ENCODE assay signal across 38 cellular contexts in the genomic region with DNA sequence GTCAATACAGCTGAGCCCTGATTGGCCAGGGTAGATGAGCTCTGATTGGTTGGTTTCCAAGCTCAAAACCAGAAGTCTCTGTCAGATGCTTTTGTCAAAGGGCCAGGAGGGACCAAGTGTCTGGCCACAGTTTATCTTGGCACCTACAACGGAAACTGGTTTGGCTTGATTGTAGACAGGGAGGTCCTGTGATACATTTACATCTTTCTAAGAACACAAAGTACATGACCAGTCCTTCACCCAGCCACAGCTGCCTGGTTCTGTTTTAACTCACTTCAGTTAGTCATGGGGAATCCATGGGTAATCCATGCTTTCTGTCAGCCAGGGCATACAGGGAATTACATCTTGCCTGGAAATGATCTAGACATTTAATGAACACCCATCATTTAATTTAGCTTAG.
DNase-seq lines count a peak whose midpoint lies in the region; ATAC-seq and TF ChIP-seq lines count a peak whose summit lies in the region.
"Had no signal": no experiment of that assay in that cellular context is flagged by ENCODE, and none has a peak within 500 bp of the region (broad histone marks: within the 10 kb centered on the region; RNA-seq: fewer than 3 reads in every experiment).

No MANE protein-coding gene starts in this region.

- H3K9ac ChIP-seq in PC-3 (ENCODE audit: low read length) = no peak overlapping the region

- no peaks in the 10 kb centered on the region for H3K79me2 ChIP-seq in PC-3 (ENCODE audit: low read length)

- H3K4me3 ChIP-seq in PC-3 (ENCODE audit: low read length) = no peak overlapping the region
- H3K4me3 ChIP-seq: ascending aorta, dorsolateral prefrontal cortex, psoas muscle, sigmoid colon, SJSA1, stomach, tibial artery, vagina had no signal

- ATAC-seq in PC-3 = peak; percentile 46
- peak; percentile 62 for ATAC-seq in foreskin keratinocyte
- ATAC-seq in GM18517 (IDR thresholded peaks at IDR 0.05; ENCODE audit: unreplicated experiment) = no peak
- ATAC-seq in HG03521 (IDR thresholded peaks at IDR 0.05; ENCODE audit: unreplicated experiment) = no peak
- ATAC-seq: activated CD8-positive, alpha-beta T cell treated with anti-CD3 and anti-CD28 coated beads, Interleukin-2, amount 10 ng/mL, durations not matched to agents 7 days and 5 days; natural killer cell treated with Interleukin-12 subunit alpha and Interleukin-12 subunit beta and Interleukin-15 and Interleukin-18, amount 100 ng/mL, for 72 hours; psoas muscle had no signal

- H3K27ac Mint-ChIP-seq in endothelial cell (ENCODE audit: unreplicated experiment) = no peak overlapping the region
- H3K27ac Mint-ChIP-seq: activated CD8-positive, alpha-beta T cell treated with anti-CD3 and anti-CD28 coated beads, Interleukin-2, amount 10 ng/mL, durations not matched to agents 7 days and 5 days; activated naive CD8-positive, alpha-beta T cell; activated T-helper 2 cell treated with anti-CD3 and anti-CD28 coated beads, Interferon-gamma antibody, Interleukin-2, Interleukin-4, amounts not matched to agents 10 μg/mL and 5 μg/mL and 100 μg/mL, durations not matched to agents 14 hours and 24 hours and 36 hours; B cell; CD4-positive, alpha-beta memory T cell; natural killer cell treated with Interleukin-12 subunit alpha and Interleukin-12 subunit beta and Interleukin-15 and Interleukin-18, amount 100 ng/mL, for 72 hours had no signal

- H3K27me3 Mint-ChIP-seq in endothelial cell (ENCODE audit: unreplicated experiment) = peaks cover 2% of the 10 kb centered on the region
- H3K27me3 Mint-ChIP-seq: B cell; natural killer cell treated with Interleukin-12 subunit alpha and Interleukin-12 subunit beta and Interleukin-15 and Interleukin-18, amount 100 ng/mL, for 72 hours had no signal

- H3K4me1 ChIP-seq in PC-3 (ENCODE audit: insufficient read depth, low read length) = no peaks in the 10 kb centered on the region
- H3K4me1 ChIP-seq in foreskin keratinocyte = no peaks in the 10 kb centered on the region
- H3K4me1 ChIP-seq: ascending aorta, SJSA1, tibial artery had no signal

- H3F3A ChIP-seq in PC-3 (ENCODE audit: low read length, unreplicated experiment) = no peaks in the 10 kb centered on the region

- H3K4me1 Mint-ChIP-seq in endothelial cell (ENCODE audit: unreplicated experiment) = peaks cover 3% of the 10 kb centered on the region
- H3K4me1 Mint-ChIP-seq: B cell; CD4-positive, alpha-beta memory T cell had no signal

- no peak overlapping the region for H3K4me2 ChIP-seq in PC-3 (ENCODE audit: low read length)

- H3K27ac ChIP-seq in PC-3 (ENCODE audit: low read length) = no peak overlapping the region
- H3K27ac ChIP-seq in foreskin keratinocyte = no peak overlapping the region
- H3K27ac ChIP-seq: ascending aorta, dorsolateral prefrontal cortex, psoas muscle, sigmoid colon, SJSA1, stomach, tibial artery, vagina, VCaP had no signal

- no TSS peak for BruUV-seq in PC-3 (replicated peaks; lab: Mats Ljungman, UMichigan)

- H3K36me3 ChIP-seq in PC-3 (ENCODE audit: low read depth, low read length) = no peaks in the 10 kb centered on the region
- H3K36me3 ChIP-seq: ascending aorta, sigmoid colon, SJSA1, stomach, tibial artery, vagina had no signal

- DNase-seq in EH (ENCODE audit: low read depth) (peak; percentile 41), PC-3 (no peak), dedifferentiated amniotic fluid mesenchymal stem cell (ENCODE audit: extremely low spot score) (peak; percentile 31), foreskin keratinocyte (peak in 1 of 2 donors; percentile 28), endothelial cell (ENCODE audit: low spot score) (no peak), NCI-H2227 (lab: John Stamatoyannopoulos, UW; ENCODE audit: unreplicated experiment) (no peak)
- DNase-seq: ACHN; activated CD4-positive, alpha-beta T cell treated with anti-CD3 and anti-CD28 coated beads for 4 hours; activated CD8-positive, alpha-beta T cell treated with anti-CD3 and anti-CD28 coated beads, Interleukin-2, amount 10 ng/mL, durations not matched to agents 7 days and 5 days; activated T-cell treated with anti-CD3 and anti-CD28 coated beads for 4 hours; CD4-positive, alpha-beta memory T cell; cerebellar nuclear complex; dorsolateral prefrontal cortex; foreskin fibroblast; head of caudate nucleus; KG1; kidney; midbrain; NCI-H1436 treated with DMSO at 0.1 percent for 48 hours; NCI-H748 treated with DMSO at 0.1 percent for 48 hours; occipital lobe; psoas muscle; sigmoid colon; stimulated activated CD4-positive, alpha-beta T cell treated with anti-CD3 and anti-CD28 coated beads, Interleukin-12 subunit alpha, Interleukin-12 subunit beta, amount 100 ng/mL, for 4 hours; stimulated activated CD4-positive, alpha-beta T cell treated with anti-CD3 and anti-CD28 coated beads, Interleukin-2, amount 100 ng/mL, for 48 hours; stomach; T-helper 9 cell; tibial artery had no signal

- H4K20me1 ChIP-seq in PC-3 (ENCODE audit: low read length) = no peaks in the 10 kb centered on the region

- no peak overlapping the region for H2AFZ ChIP-seq in PC-3 (ENCODE audit: low read length)

- H3K4me3 Mint-ChIP-seq in endothelial cell (ENCODE audit: unreplicated experiment) = no peak overlapping the region
- H3K4me3 Mint-ChIP-seq: activated CD8-positive, alpha-beta T cell treated with anti-CD3 and anti-CD28 coated beads, Interleukin-2, amount 10 ng/mL, durations not matched to agents 7 days and 5 days; activated naive CD8-positive, alpha-beta T cell; B cell; CD4-positive, alpha-beta memory T cell; natural killer cell treated with Interleukin-12 subunit alpha and Interleukin-12 subunit beta and Interleukin-15 and Interleukin-18, amount 100 ng/mL, for 72 hours had no signal

- POLR2A ChIA-PET in PC-3 (lab: Charles Lee; ENCODE audit: unreplicated experiment) = no interaction called here

- H3K27me3 ChIP-seq in PC-3 (ENCODE audit: low read length) (no peaks in the 10 kb centered on the region), foreskin keratinocyte (no peaks in the 10 kb centered on the region)
- H3K27me3 ChIP-seq: ascending aorta, sigmoid colon, SJSA1, stomach, tibial artery, vagina had no signal

- H3K9me3 ChIP-seq in PC-3 (ENCODE audit: low read length) = no peaks in the 10 kb centered on the region
- H3K9me3 ChIP-seq: ascending aorta, psoas muscle, sigmoid colon, SJSA1, stomach, tibial artery, vagina had no signal

- intact Hi-C loops in PC-3 (cut with micrococcal nuclease) = no loop called here

- H3K36me3 Mint-ChIP-seq in endothelial cell (ENCODE audit: low read depth, unreplicated experiment) = peaks cover 8% of the 10 kb centered on the region
- H3K36me3 Mint-ChIP-seq: activated naive CD8-positive, alpha-beta T cell; CD4-positive, alpha-beta memory T cell; natural killer cell treated with Interleukin-12 subunit alpha and Interleukin-12 subunit beta and Interleukin-15 and Interleukin-18, amount 100 ng/mL, for 72 hours had no signal

- CTCF ChIA-PET in PC-3 (lab: Charles Lee) = no interaction called here

- TF ChIP-seq CTCF in PC-3 (conservative IDR thresholded peaks at IDR 0.05; ENCODE audit: low read depth, low read length) (no peak), foreskin keratinocyte (conservative IDR thresholded peaks at IDR 0.05) (no peak), endothelial cell (IDR thresholded peaks at IDR 0.05; ENCODE audit: unreplicated experiment) (no peak)

- H3K9me2 ChIP-seq in PC-3 (replicated peaks; ENCODE audit: low read length) = no peaks in the 10 kb centered on the region

- no peaks in the 10 kb centered on the region for H3K9me3 Mint-ChIP-seq in endothelial cell (ENCODE audit: unreplicated experiment)
- H3K9me3 Mint-ChIP-seq: activated T-helper 2 cell treated with anti-CD3 and anti-CD28 coated beads, Interferon-gamma antibody, Interleukin-2, Interleukin-4, amounts not matched to agents 10 μg/mL and 5 μg/mL and 100 μg/mL, durations not matched to agents 14 hours and 24 hours and 36 hours had no signal

Comparison
In these comparisons a context has a peak if more than half of its experiments do, and no peak if none do; other contexts are left out.
1. DNase-seq: peak in EH (single experiment) and dedifferentiated amniotic fluid mesenchymal stem cell (single experiment); none in PC-3 (single experiment), endothelial cell (single experiment) and NCI-H2227 (single experiment).
2. ATAC-seq: peak in PC-3 (single experiment) and foreskin keratinocyte (single experiment); none in GM18517 (single experiment) and HG03521 (single experiment).